Comparison of ENCODE assay signal across 11 cellular contexts in genomic region chr10:69336952-69337311, GRCh38. TPM values are rescaled to one million over a fixed set of nuclear protein-coding genes. Genes with fewer than 3 reads are reported as not detected.
DNase-seq lines count a peak whose midpoint lies in the region; ATAC-seq, FAIRE-seq and TF ChIP-seq lines count a peak whose summit lies in the region.
"Had no signal": no experiment of that assay in that cellular context is flagged by ENCODE, and none has a peak within 500 bp of the region (broad histone marks: within the 10 kb centered on the region; RNA-seq: fewer than 3 reads in every experiment).

No MANE protein-coding gene starts in this region.

- H3K4me2 ChIP-seq in endothelial cell of umbilical vein (ENCODE audit: insufficient read depth, low read length) (peak overlapping the region; percentile 28), osteoblast (ENCODE audit: insufficient read depth, low read length) (peak overlapping the region; percentile 1)

- H3K4me1 Mint-ChIP-seq in activated CD8-positive, alpha-beta T cell treated with anti-CD3 and anti-CD28 coated beads, Interleukin-2, amount 10 ng/mL, durations not matched to agents 7 days and 5 days (ENCODE audit: low read depth), result peaks cover 69% of the 10 kb centered on the region

- H3K79me2 ChIP-seq in endothelial cell of umbilical vein (ENCODE audit: control insufficient read depth, insufficient read depth, low read length) (peaks cover 84% of the 10 kb centered on the region), osteoblast (ENCODE audit: insufficient read depth, low read length) (peaks cover 99% of the 10 kb centered on the region)

- peaks cover 39% of the 10 kb centered on the region for H3K36me3 Mint-ChIP-seq in activated CD8-positive, alpha-beta T cell treated with anti-CD3 and anti-CD28 coated beads, Interleukin-2, amount 10 ng/mL, durations not matched to agents 7 days and 5 days (ENCODE audit: low read depth)

- POLR2A ChIA-PET in endothelial cell of umbilical vein (lab: Charles Lee), result no interaction called here
- POLR2A ChIA-PET in activated CD8-positive, alpha-beta T cell treated with anti-CD3 and anti-CD28 coated beads, Interleukin-2, amount 10 ng/mL, durations not matched to agents 7 days and 5 days (lab: Charles Lee), result interaction anchor here (1.1 kb wide), 1 partner anchor 20 kb away, joined by 3 read pairs; no protein-coding TSS in a partner anchor

- H4K20me1 ChIP-seq in endothelial cell of umbilical vein (replicated peaks; ENCODE audit: control insufficient read depth, extremely low read depth, insufficient read depth, low read length), result no peaks in the 10 kb centered on the region
- peaks cover 53% of the 10 kb centered on the region for H4K20me1 ChIP-seq in osteoblast (ENCODE audit: insufficient read depth, low read length)

- FAIRE-seq in endothelial cell of umbilical vein (lab: Jason Lieb, UNC), result no peak
- FAIRE-seq: small intestine had no signal

- no peak for TF ChIP-seq POLR2A in endothelial cell of umbilical vein (IDR thresholded peaks at IDR 0.05; ENCODE audit: low read depth, low read length)

- no peaks in the 10 kb centered on the region for H3K9me3 ChIP-seq in right atrium auricular region
- H3K9me3 ChIP-seq in endothelial cell of umbilical vein (replicated peaks; ENCODE audit: control insufficient read depth, insufficient read depth, low read length), result no peaks in the 10 kb centered on the region
- H3K9me3 ChIP-seq in osteoblast (ENCODE audit: low read depth, low read length), result no peaks in the 10 kb centered on the region

- no peak overlapping the region for H3K4me3 Mint-ChIP-seq in activated CD8-positive, alpha-beta T cell treated with anti-CD3 and anti-CD28 coated beads, Interleukin-2, amount 10 ng/mL, durations not matched to agents 7 days and 5 days

- H3K4me1 ChIP-seq in right atrium auricular region, result peaks cover 0 to 97% of the 10 kb centered on the region in 2 donors
- H3K4me1 ChIP-seq in endothelial cell of umbilical vein (ENCODE audit: control insufficient read depth, extremely low read depth, insufficient read depth, low read length), result peaks cover 31% of the 10 kb centered on the region
- H3K4me1 ChIP-seq in osteoblast (ENCODE audit: insufficient read depth, low read length), result peaks cover 70% of the 10 kb centered on the region

- no peak for TF ChIP-seq CTCF in right atrium auricular region (IDR thresholded peaks at IDR 0.05)
- TF ChIP-seq CTCF in endothelial cell of umbilical vein (IDR thresholded peaks at IDR 0.05; ENCODE audit: extremely low read depth in 1 of 2, insufficient read depth in 1 of 2, low read depth in 1 of 2, low read length in 2 of 2), result no peak
- no peak for TF ChIP-seq CTCF in osteoblast (IDR thresholded peaks at IDR 0.05; ENCODE audit: extremely low read depth, low read depth, low read length)
- TF ChIP-seq CTCF in GM10266 (IDR thresholded peaks at IDR 0.05; ENCODE audit: control insufficient read depth, insufficient read depth, low read depth, missing control alignments), result no peak

- no peaks in the 10 kb centered on the region for H3K9me3 Mint-ChIP-seq in activated CD8-positive, alpha-beta T cell treated with anti-CD3 and anti-CD28 coated beads, Interleukin-2, amount 10 ng/mL, durations not matched to agents 7 days and 5 days (ENCODE audit: insufficient read depth)
- H3K9me3 Mint-ChIP-seq: IgD-negative memory B cell had no signal

- H3K27me3 ChIP-seq in right atrium auricular region, result no peaks in the 10 kb centered on the region
- H3K27me3 ChIP-seq in endothelial cell of umbilical vein (ENCODE audit: control insufficient read depth in 2 of 2, insufficient read depth in 2 of 2, low read length in 2 of 2), result no peaks in the 10 kb centered on the region
- no peaks in the 10 kb centered on the region for H3K27me3 ChIP-seq in osteoblast (ENCODE audit: insufficient read depth, low read length)

- ATAC-seq in Right ventricle myocardium superior (ENCODE audit: poor library complexity), result no peak
- ATAC-seq in activated CD8-positive, alpha-beta T cell treated with anti-CD3 and anti-CD28 coated beads, Interleukin-2, amount 10 ng/mL, durations not matched to agents 7 days and 5 days, result no peak
- ATAC-seq: Panc1 had no signal

- H3K27ac ChIP-seq in right atrium auricular region (peak overlapping the region; percentile 61 to 76), endothelial cell of umbilical vein (ENCODE audit: insufficient read depth, low read depth, low read length) (no peak overlapping the region), osteoblast (ENCODE audit: low read depth, low read length) (peak overlapping the region; percentile 4)

- no peaks in the 10 kb centered on the region for H3K27me3 Mint-ChIP-seq in activated CD8-positive, alpha-beta T cell treated with anti-CD3 and anti-CD28 coated beads, Interleukin-2, amount 10 ng/mL, durations not matched to agents 7 days and 5 days (ENCODE audit: low read depth)
- H3K27me3 Mint-ChIP-seq: IgD-negative memory B cell had no signal

- no TSS peak for BruUV-seq in endothelial cell of umbilical vein (replicated peaks; lab: Mats Ljungman, UMichigan)

- H2AFZ ChIP-seq in endothelial cell of umbilical vein (ENCODE audit: low read depth, low read length) (no peak overlapping the region), osteoblast (ENCODE audit: low read length) (no peak overlapping the region)

- DNase-seq in right atrium auricular region (ENCODE audit: low spot score) (no peak), Right ventricle myocardium superior (no peak), endothelial cell of umbilical vein (ENCODE audit: low read depth, low spot score) (no peak), osteoblast (ENCODE audit: insufficient read length, low spot score, missing footprints) (peak; percentile 3), DMS79 treated with DMSO at 0.1 percent for 48 hours (lab: John Stamatoyannopoulos, UW) (no peak), T-helper 1 cell (no peak), GM10266 (ENCODE audit: extremely low spot score) (no peak)
- DNase-seq in activated CD8-positive, alpha-beta T cell treated with anti-CD3 and anti-CD28 coated beads, Interleukin-2, amount 10 ng/mL, durations not matched to agents 7 days and 5 days, result no peak
- DNase-seq: small intestine had no signal

- no peak overlapping the region for H3K9ac ChIP-seq in endothelial cell of umbilical vein (replicated peaks; ENCODE audit: extremely low read depth, insufficient read depth, low read length)

- H3K9me1 ChIP-seq in endothelial cell of umbilical vein (replicated peaks; ENCODE audit: control insufficient read depth, extremely low read depth, insufficient read depth, low read length), result no peaks in the 10 kb centered on the region

- H3K36me3 ChIP-seq in right atrium auricular region (no peaks in the 10 kb centered on the region), endothelial cell of umbilical vein (ENCODE audit: control insufficient read depth in 2 of 2, extremely low read depth in 1 of 2, insufficient read depth in 2 of 2, low read length in 2 of 2) (no peaks in the 10 kb centered on the region), osteoblast (ENCODE audit: insufficient read depth, low read length) (peaks cover 4% of the 10 kb centered on the region)

- intact Hi-C loops in Right ventricle myocardium superior (cut with DNase I) (no loop called here), endothelial cell of umbilical vein (cut with micrococcal nuclease) (loop anchor here (1.0 kb wide), 1 partner anchor 9 kb away; no protein-coding TSS in a partner anchor)

- H3K4me3 ChIP-seq in right atrium auricular region, result no peak overlapping the region
- H3K4me3 ChIP-seq in endothelial cell of umbilical vein (replicated peaks in 1 of 3; ENCODE audit: insufficient read depth in 1 of 3, low read depth in 1 of 3, low read length in 3 of 3), result no peak overlapping the region
- H3K4me3 ChIP-seq in osteoblast (ENCODE audit: insufficient read depth, low read length), result no peak overlapping the region

- dilution Hi-C loops in endothelial cell of umbilical vein (cut with MboI; ENCODE audit: extremely low pct_ligation_motif_present, low sequenced_read_pairs), result no loop called here

- CTCF ChIA-PET in endothelial cell of umbilical vein (lab: Charles Lee), result interaction anchor here (0.7 to 1.8 kb wide), 7 partner anchors 9 to 61 kb away, joined by 3 to 6 read pairs (median 4); no protein-coding TSS in a partner anchor
- CTCF ChIA-PET in activated CD8-positive, alpha-beta T cell treated with anti-CD3 and anti-CD28 coated beads, Interleukin-2, amount 10 ng/mL, durations not matched to agents 7 days and 5 days (lab: Charles Lee), result interaction anchor here (1.3 to 2.2 kb wide), 2 partner anchors 9 to 18 kb away, joined by 3 to 7 read pairs; no protein-coding TSS in a partner anchor

- H3K27ac Mint-ChIP-seq in activated CD8-positive, alpha-beta T cell treated with anti-CD3 and anti-CD28 coated beads, Interleukin-2, amount 10 ng/mL, durations not matched to agents 7 days and 5 days, result no peak overlapping the region

TF ChIP-seq in endothelial cell of umbilical vein, 7 proteins besides CTCF, POLR2A, EP300 and RAD21:
- TF ChIP-seq MYC (IDR thresholded peaks at IDR 0.05; ENCODE audit: low read depth, low read length), result no peak
- TF ChIP-seq FOS (IDR thresholded peaks at IDR 0.05; ENCODE audit: borderline replicate concordance, insufficient read depth, low read length), result no peak
- no peak for TF ChIP-seq POLR2AphosphoS5 (IDR thresholded peaks at IDR 0.05; ENCODE audit: insufficient read depth, low read depth, low read length)
- TF ChIP-seq GATA2 (IDR thresholded peaks at IDR 0.05; ENCODE audit: insufficient read depth, insufficient read length, low read depth, low read length), result no peak
- no peak for TF ChIP-seq JUN (IDR thresholded peaks at IDR 0.05; ENCODE audit: borderline replicate concordance, insufficient read depth, insufficient read length, low read depth)
- TF ChIP-seq EZH2 (IDR thresholded peaks at IDR 0.05; ENCODE audit: borderline replicate concordance, low read depth, low read length, severe bottlenecking), result no peak
- TF ChIP-seq MAX (IDR thresholded peaks at IDR 0.05; ENCODE audit: insufficient read depth, insufficient read length), result no peak

RNA-seq across cellular contexts. Expression of gene HK1, which starts 58.6 kb away (rescaled TPM):
- 100 to 1,000 TPM; 186 to 228 TPM for total RNA-seq in right atrium auricular region
- 168 TPM for total RNA-seq in Right ventricle myocardium superior
- 120 and 121 TPM in 2 replicates for total RNA-seq in endothelial cell of umbilical vein
- polyA plus RNA-seq in endothelial cell of umbilical vein, result 35.9 and 50.8 TPM in 2 replicates
- polyA plus RNA-seq in endothelial cell of umbilical vein (2011; cell fraction: cytosol; rRNA removed), result 44.9 and 54.6 TPM in 2 replicates
- polyA plus RNA-seq in endothelial cell of umbilical vein (2011; cell fraction: nucleus; rRNA removed), result 54.9 and 58.1 TPM in 2 replicates
- polyA plus RNA-seq in endothelial cell of umbilical vein (2012), result 120 TPM in 2 replicates
- 97.6 and 101 TPM in 2 replicates for polyA minus RNA-seq in endothelial cell of umbilical vein
- polyA minus RNA-seq in endothelial cell of umbilical vein (2011; cell fraction: cytosol; rRNA and poly(A)+ RNA removed), result 3.4 TPM
- 25.6 and 26.7 TPM in 2 replicates for polyA minus RNA-seq in endothelial cell of umbilical vein (2011; cell fraction: nucleus; rRNA and poly(A)+ RNA removed)
- total RNA-seq in osteoblast, result 99.6 and 111 TPM in 2 replicates
- 100 to 1,000 TPM; 153 to 154 TPM for total RNA-seq in activated CD8-positive, alpha-beta T cell treated with anti-CD3 and anti-CD28 coated beads, Interleukin-2, amount 10 ng/mL, durations not matched to agents 7 days and 5 days
